In the genomic region with DNA sequence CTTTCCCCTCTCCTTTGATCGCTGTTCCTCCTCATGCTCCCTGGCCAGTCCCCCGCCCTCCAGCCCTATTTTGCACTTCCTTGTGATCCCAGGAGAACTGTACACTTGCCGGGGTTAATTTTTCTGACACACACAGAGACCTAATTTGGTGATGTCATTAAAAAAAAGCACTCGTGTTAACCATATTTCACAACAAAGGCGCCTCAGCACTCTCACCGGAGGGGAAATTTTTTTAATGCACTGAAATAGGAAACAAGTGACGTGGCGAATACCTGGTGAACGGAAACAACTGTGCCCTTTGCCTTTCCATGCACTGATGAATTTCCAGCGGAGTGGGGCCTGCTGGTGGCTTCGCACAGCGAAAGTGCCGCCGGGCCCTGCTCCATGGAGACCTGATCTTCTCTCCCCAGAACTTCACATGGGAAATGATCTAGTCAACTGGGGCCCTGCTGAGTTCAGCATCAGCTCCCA, we compare ENCODE assay signal across 1 cellular context.
TF ChIP-seq lines count a peak whose summit lies in the region.

No MANE protein-coding gene starts in this region.

TF ChIP-seq in GM12878, 131 proteins besides CTCF, POLR2A, EP300 and RAD21 (continued from another document):
- TF ChIP-seq, protein P1, sequence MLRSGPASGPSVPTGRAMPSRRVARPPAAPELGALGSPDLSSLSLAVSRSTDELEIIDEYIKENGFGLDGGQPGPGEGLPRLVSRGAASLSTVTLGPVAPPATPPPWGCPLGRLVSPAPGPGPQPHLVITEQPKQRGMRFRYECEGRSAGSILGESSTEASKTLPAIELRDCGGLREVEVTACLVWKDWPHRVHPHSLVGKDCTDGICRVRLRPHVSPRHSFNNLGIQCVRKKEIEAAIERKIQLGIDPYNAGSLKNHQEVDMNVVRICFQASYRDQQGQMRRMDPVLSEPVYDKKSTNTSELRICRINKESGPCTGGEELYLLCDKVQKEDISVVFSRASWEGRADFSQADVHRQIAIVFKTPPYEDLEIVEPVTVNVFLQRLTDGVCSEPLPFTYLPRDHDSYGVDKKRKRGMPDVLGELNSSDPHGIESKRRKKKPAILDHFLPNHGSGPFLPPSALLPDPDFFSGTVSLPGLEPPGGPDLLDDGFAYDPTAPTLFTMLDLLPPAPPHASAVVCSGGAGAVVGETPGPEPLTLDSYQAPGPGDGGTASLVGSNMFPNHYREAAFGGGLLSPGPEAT (IDR thresholded peaks at IDR 0.05; ENCODE audit: low read depth) = peak; percentile 69
- TF ChIP-seq NRF1 (conservative IDR thresholded peaks at IDR 0.05; ENCODE audit: low read depth, low read length) (no peak), GATAD2B (conservative IDR thresholded peaks at IDR 0.05; ENCODE audit: low read depth) (peak; percentile 66; the same call in 1 of the 2 replicates)
